ENCODE assay signal across 27 cellular contexts in the genomic region with DNA sequence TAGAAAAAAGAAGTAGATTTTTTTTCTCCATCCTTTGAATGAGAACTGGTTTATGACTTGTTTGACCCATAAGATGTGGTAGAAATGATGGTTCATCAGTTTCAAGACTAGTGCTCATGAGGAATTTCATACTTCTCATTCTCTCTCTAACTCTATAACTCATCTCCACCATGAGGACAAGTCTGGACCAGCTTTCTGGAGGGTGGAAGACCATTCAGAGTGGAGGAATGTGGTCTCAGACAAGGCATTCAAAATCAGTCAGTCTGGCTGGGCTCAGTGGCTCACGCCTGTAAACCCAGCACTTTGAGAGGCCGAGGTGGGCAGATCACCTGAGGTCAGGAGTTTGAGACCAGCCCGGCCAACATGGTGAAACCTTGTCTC. TPM values are rescaled to one million over a fixed set of nuclear protein-coding genes. Genes with fewer than 3 reads are reported as not detected.
"Had no signal": no experiment of that assay in that cellular context is flagged by ENCODE, and none has a peak within 500 bp of the region (broad histone marks: within the 10 kb centered on the region; RNA-seq: fewer than 3 reads in every experiment).

No MANE protein-coding gene starts in this region.

- H3K4me3 Mint-ChIP-seq: activated B cell treated with CpG ODN at 0.5 μM for 24 hours; activated CD8-positive, alpha-beta memory T cell treated with anti-CD3 and anti-CD28 coated beads, Interleukin-2, amount 10 ng/mL, durations not matched to agents 7 days and 5 days; effector memory CD8-positive, alpha-beta T cell; neural crest cell; T-helper 2 cell treated with Interferon-gamma antibody and Interleukin-4, amounts not matched to agents 5 μg/mL and 100 μg/mL, for 36 hours had no signal

- H3K9me3 ChIP-seq: body of pancreas, left ventricle myocardium inferior, right atrium auricular region, tibial nerve, uterus had no signal

- H3K4me3 ChIP-seq: body of pancreas, left ventricle myocardium inferior, right atrium auricular region, tibial nerve, uterus had no signal

- H3K27ac Mint-ChIP-seq: activated B cell treated with CpG ODN at 0.5 μM for 24 hours; activated CD8-positive, alpha-beta memory T cell treated with anti-CD3 and anti-CD28 coated beads, Interleukin-2, amount 10 ng/mL, durations not matched to agents 7 days and 5 days; effector memory CD8-positive, alpha-beta T cell; progenitor cell of endocrine pancreas; T-helper 2 cell treated with Interferon-gamma antibody and Interleukin-4, amounts not matched to agents 5 μg/mL and 100 μg/mL, for 36 hours had no signal

- ATAC-seq: activated CD8-positive, alpha-beta memory T cell treated with anti-CD3 and anti-CD28 coated beads, Interleukin-2, amount 10 ng/mL, durations not matched to agents 7 days and 5 days; body of pancreas; effector memory CD8-positive, alpha-beta T cell had no signal

- H3K27ac ChIP-seq: body of pancreas, left ventricle myocardium inferior, right atrium auricular region, tibial nerve, uterus had no signal

- H3K27me3 ChIP-seq: body of pancreas, right atrium auricular region, uterus had no signal

- DNase-seq: activated B cell treated with CpG ODN at 0.5 μM for 24 hours; activated CD4-positive, alpha-beta T cell treated with anti-CD3 and anti-CD28 coated beads, Interleukin-2, amount 50 U/mL, for 1 hour; activated CD8-positive, alpha-beta memory T cell treated with anti-CD3 and anti-CD28 coated beads, Interleukin-2, amount 10 ng/mL, durations not matched to agents 7 days and 5 days; activated gamma-delta T cell; activated naive CD8-positive, alpha-beta T cell treated with anti-CD3 and anti-CD28 coated beads, Interleukin-2, amount 10 ng/mL, durations not matched to agents 7 days and 5 days; activated T-cell treated with anti-CD3 and anti-CD28 coated beads, Interleukin-2, amount 50 U/mL, for 1 hour; body of pancreas; caudate nucleus; effector memory CD8-positive, alpha-beta T cell; foreskin melanocyte; hypothalamus; islet precursor cell; left ventricle myocardium inferior; stimulated activated CD4-positive, alpha-beta T cell treated with anti-CD3 and anti-CD28 coated beads, Interleukin-12 subunit alpha, Interleukin-12 subunit beta, amount 100 ng/mL, for 4 hours; stimulated activated CD4-positive, alpha-beta T cell treated with anti-CD3 and anti-CD28 coated beads, Interleukin-1b, Interleukin-23, amount 100 ng/mL, for 48 hours; stimulated activated naive CD4-positive, alpha-beta T cell; uterus had no signal

- H3K36me3 ChIP-seq: left ventricle myocardium inferior, right atrium auricular region, tibial nerve, uterus had no signal

- H3K4me1 ChIP-seq: uterus had no signal

- H3K27me3 Mint-ChIP-seq: activated naive CD8-positive, alpha-beta T cell treated with anti-CD3 and anti-CD28 coated beads, Interleukin-2, amount 10 ng/mL, durations not matched to agents 7 days and 5 days had no signal

- H3K9me3 Mint-ChIP-seq: activated B cell treated with CpG ODN at 0.5 μM for 24 hours; activated naive CD8-positive, alpha-beta T cell treated with anti-CD3 and anti-CD28 coated beads, Interleukin-2, amount 10 ng/mL, durations not matched to agents 7 days and 5 days; effector memory CD8-positive, alpha-beta T cell; neural crest cell; T-helper 2 cell treated with Interferon-gamma antibody and Interleukin-4, amounts not matched to agents 5 μg/mL and 100 μg/mL, for 36 hours had no signal

RNA-seq across cellular contexts. Expression of gene SELENOV, which starts 28.5 kb away (rescaled TPM):
- total RNA-seq: activated B cell treated with CpG ODN at 0.5 μM for 24 hours; activated CD8-positive, alpha-beta memory T cell treated with anti-CD3 and anti-CD28 coated beads, Interleukin-2, amount 10 ng/mL, durations not matched to agents 7 days and 5 days; activated naive CD8-positive, alpha-beta T cell treated with anti-CD3 and anti-CD28 coated beads, Interleukin-2, amount 10 ng/mL, durations not matched to agents 7 days and 5 days; body of pancreas; dermis microvascular lymphatic vessel endothelial cell; fibroblast of lung; left ventricle myocardium inferior; myocyte; neural crest cell; omental fat pad; right atrium auricular region; tibial nerve had no signal
- polyA plus RNA-seq: fibroblast of lung had no signal

RNA-seq across cellular contexts. Expression of gene DLL3, which starts 44.7 kb away (rescaled TPM):
- total RNA-seq: body of pancreas, left ventricle myocardium inferior, right atrium auricular region, tibial nerve had no signal

RNA-seq across cellular contexts. Expression of gene LGALS13, which starts 58.9 kb away (rescaled TPM):
- total RNA-seq: activated B cell treated with CpG ODN at 0.5 μM for 24 hours; activated CD8-positive, alpha-beta memory T cell treated with anti-CD3 and anti-CD28 coated beads, Interleukin-2, amount 10 ng/mL, durations not matched to agents 7 days and 5 days; activated naive CD8-positive, alpha-beta T cell treated with anti-CD3 and anti-CD28 coated beads, Interleukin-2, amount 10 ng/mL, durations not matched to agents 7 days and 5 days; body of pancreas; dermis microvascular lymphatic vessel endothelial cell; epithelial cell of proximal tubule; fibroblast of lung; left ventricle myocardium inferior; myocyte; neural crest cell; omental fat pad; progenitor cell of endocrine pancreas; right atrium auricular region; tibial nerve; uterus had no signal
- polyA plus RNA-seq: fibroblast of lung had no signal
